ENCODE assay signal across 13 cellular contexts in genomic region chr1:244022859-244023258, GRCh38. TPM values are rescaled to one million over a fixed set of nuclear protein-coding genes. Genes with fewer than 3 reads are reported as not detected.
DNase-seq lines count a peak whose midpoint lies in the region; ATAC-seq, FAIRE-seq and TF ChIP-seq lines count a peak whose summit lies in the region.
"Had no signal": no experiment of that assay in that cellular context is flagged by ENCODE, and none has a peak within 500 bp of the region (broad histone marks: within the 10 kb centered on the region; RNA-seq: fewer than 3 reads in every experiment).

No MANE protein-coding gene starts in this region.

- H3K4me3 ChIP-seq in HEK293 (ENCODE audit: low read depth, low read length) (no peak overlapping the region), hepatocyte (no peak overlapping the region)
- H3K4me3 ChIP-seq: BLaER1 treated with 17β-estradiol and CSF1 and Interleukin-3, amounts not matched to agents 10 nM and 100 nM had no signal

- TF ChIP-seq CTCF in HEK293 (tag by site-specific recombination; IDR thresholded peaks at IDR 0.05) (no peak), hepatocyte (IDR thresholded peaks at IDR 0.05; ENCODE audit: poor library complexity) (no peak)

- POLR2A ChIA-PET in HEK293 (lab: Yijun Ruan, JAX), result no interaction called here

- DNase-seq in NCI-H526 treated with DMSO at 0.1 percent for 48 hours (lab: John Stamatoyannopoulos, UW) (peak; percentile 59), hepatocyte (ENCODE audit: low spot score) (no peak), GM19239 (ENCODE audit: insufficient read length, low spot score) (no peak), left lobe of liver (ENCODE audit: low spot score) (no peak)
- DNase-seq in effector CD8-positive, alpha-beta T cell (lab: John Stamatoyannopoulos, UW), result no peak
- DNase-seq: Calu3; CD8-positive, alpha-beta T cell; DMS79 treated with DMSO at 0.1 percent for 48 hours; GF-D8; HCEC 1CT had no signal

- no peaks in the 10 kb centered on the region for H3K4me1 ChIP-seq in HEK293 (ENCODE audit: control insufficient read depth, insufficient read depth, low read length)
- H3K4me1 ChIP-seq in hepatocyte (ENCODE audit: insufficient read depth), result no peaks in the 10 kb centered on the region
- H3K4me1 ChIP-seq: BLaER1 treated with 17β-estradiol and CSF1 and Interleukin-3, amounts not matched to agents 10 nM and 100 nM had no signal

- WGBS in hepatocyte (ENCODE audit: low lambda C conversion rate, missing lambda C conversion rate), result 91% methylated on average over 5 of the region's 5 CpGs

- H3K27me3 ChIP-seq in hepatocyte, result no peaks in the 10 kb centered on the region
- H3K27me3 ChIP-seq: BLaER1 treated with 17β-estradiol and CSF1 and Interleukin-3, amounts not matched to agents 10 nM and 100 nM had no signal

- CTCF ChIA-PET in HEK293 (lab: Yijun Ruan, JAX), result no interaction called here

- no peak overlapping the region for H3K4me2 ChIP-seq in hepatocyte
- H3K4me2 ChIP-seq: BLaER1 treated with 17β-estradiol and CSF1 and Interleukin-3, amounts not matched to agents 10 nM and 100 nM had no signal

- H3K9me3 ChIP-seq in HEK293 (ENCODE audit: control insufficient read depth, insufficient read depth, low read depth, low read length), result no peaks in the 10 kb centered on the region
- H3K9me3 ChIP-seq in hepatocyte (ENCODE audit: low read depth), result no peaks in the 10 kb centered on the region
- H3K9me3 ChIP-seq: BLaER1 treated with 17β-estradiol and CSF1 and Interleukin-3, amounts not matched to agents 10 nM and 100 nM had no signal

- H3K9me2 ChIP-seq in hepatocyte (replicated peaks; ENCODE audit: insufficient read depth), result no peaks in the 10 kb centered on the region

- no peaks in the 10 kb centered on the region for H3K79me2 ChIP-seq in hepatocyte

- no peak for FAIRE-seq in GM19239 (lab: Jason Lieb, UNC)
- FAIRE-seq: HepG2 had no signal

- H3K27ac ChIP-seq in HEK293 (ENCODE audit: extremely low read depth, low read depth, low read length) (no peak overlapping the region), hepatocyte (peak overlapping the region; percentile 3)
- H3K27ac ChIP-seq: BLaER1 treated with 17β-estradiol and CSF1 and Interleukin-3, amounts not matched to agents 10 nM and 100 nM had no signal

- ATAC-seq in left lobe of liver, result no peak
- ATAC-seq: CD8-positive, alpha-beta T cell; HepG2 had no signal

- H3K36me3 ChIP-seq in HEK293 (ENCODE audit: control insufficient read depth in 2 of 2, insufficient read depth in 1 of 2, low read length in 2 of 2), result no peaks in the 10 kb centered on the region
- H3K36me3 ChIP-seq in hepatocyte (replicated peaks; ENCODE audit: insufficient read depth, low read depth), result no peaks in the 10 kb centered on the region
- H3K36me3 ChIP-seq: BLaER1 treated with 17β-estradiol and CSF1 and Interleukin-3, amounts not matched to agents 10 nM and 100 nM had no signal

- H2AFZ ChIP-seq in hepatocyte, result no peak overlapping the region

- no peaks in the 10 kb centered on the region for H4K20me1 ChIP-seq in hepatocyte (ENCODE audit: insufficient read depth, poor library complexity, severe bottlenecking)
- H4K20me1 ChIP-seq: BLaER1 treated with 17β-estradiol and CSF1 and Interleukin-3, amounts not matched to agents 10 nM and 100 nM had no signal

TF ChIP-seq in HEK293, 187 proteins besides CTCF, POLR2A, EP300 and RAD21:
- no peak for TF ChIP-seq ZNF585B (tag by site-specific recombination; IDR thresholded peaks at IDR 0.05)
- peak; percentile 63 for TF ChIP-seq ZFHX2 (tag by site-specific recombination; conservative IDR thresholded peaks at IDR 0.05)
- peak; percentile 96 for TF ChIP-seq EGR2 (tag by site-specific recombination; IDR thresholded peaks at IDR 0.05; ENCODE audit: low read depth)

RNA-seq across cellular contexts. Expression of gene ZBTB18, which starts 28.2 kb away (rescaled TPM):
- total RNA-seq in hepatocyte (9.6 and 10.9 TPM in 2 replicates), left lobe of liver (14.3 TPM)
- polyA plus RNA-seq in hepatocyte, result 1.1 and 1.2 TPM in 2 replicates
